ENCODE assay signal across 13 cellular contexts in the genomic region with DNA sequence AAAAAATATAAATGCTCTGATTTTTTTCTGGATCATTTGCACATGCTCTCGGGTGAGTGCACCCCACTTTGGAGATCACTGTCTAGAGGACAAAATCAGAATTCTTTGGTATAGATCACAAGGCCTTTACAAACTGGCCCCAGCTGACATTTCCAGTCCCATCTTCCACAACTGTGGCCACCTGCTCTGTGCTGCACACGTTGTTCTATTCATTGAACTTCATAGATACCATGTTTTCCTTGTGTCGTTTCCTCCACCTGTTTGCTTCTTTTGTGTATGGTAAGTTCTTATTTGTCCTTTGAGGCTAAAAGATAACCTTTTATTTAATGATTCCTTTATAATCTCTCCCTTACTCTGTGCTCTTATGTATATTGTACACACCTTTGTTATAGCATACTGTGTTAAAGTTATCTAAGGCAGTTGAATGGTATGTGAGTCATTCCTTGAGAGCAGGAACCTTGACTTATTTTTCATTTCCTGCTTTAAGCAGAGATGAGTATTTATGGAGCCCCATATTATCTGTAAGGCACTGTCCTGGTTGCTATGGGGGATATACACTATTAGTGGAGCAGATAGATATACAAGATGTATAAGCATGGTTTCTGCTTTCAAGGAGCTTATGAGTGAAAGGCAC. TPM values are rescaled to one million over a fixed set of nuclear protein-coding genes. Genes with fewer than 3 reads are reported as not detected.
DNase-seq lines count a peak whose midpoint lies in the region; ATAC-seq, FAIRE-seq and TF ChIP-seq lines count a peak whose summit lies in the region.
"Had no signal": no experiment of that assay in that cellular context is flagged by ENCODE, and none has a peak within 500 bp of the region (broad histone marks: within the 10 kb centered on the region; RNA-seq: fewer than 3 reads in every experiment).

No MANE protein-coding gene starts in this region.

- no peaks in the 10 kb centered on the region for H3K36me3 Mint-ChIP-seq in activated T-helper 2 cell treated with anti-CD3 and anti-CD28 coated beads, Interferon-gamma antibody, Interleukin-2, Interleukin-4, amounts not matched to agents 10 μg/mL and 5 μg/mL and 100 μg/mL, durations not matched to agents 14 hours and 24 hours and 36 hours (ENCODE audit: low read depth)
- H3K36me3 Mint-ChIP-seq in glutamatergic neuron (ENCODE audit: unreplicated experiment) = no peaks in the 10 kb centered on the region
- H3K36me3 Mint-ChIP-seq: T-cell had no signal

- TF ChIP-seq CTCF in A549 (IDR thresholded peaks at IDR 0.05) (no peak), glutamatergic neuron (IDR thresholded peaks at IDR 0.05; ENCODE audit: partially characterized antibody, unreplicated experiment) (no peak), prostate gland (IDR thresholded peaks at IDR 0.05) (no peak)

- no peaks in the 10 kb centered on the region for H3K27me3 ChIP-seq in prostate gland (replicated peaks; ENCODE audit: insufficient read depth)
- H3K27me3 ChIP-seq: BLaER1, neutrophil had no signal

- DNase-seq in A549 (ENCODE audit: low read depth in 1 of 2, low spot score in 1 of 2) = no peak
- DNase-seq in activated T-helper 2 cell treated with anti-CD3 and anti-CD28 coated beads, Interferon-gamma antibody, Interleukin-2, Interleukin-4, amounts not matched to agents 10 μg/mL and 5 μg/mL and 100 μg/mL, durations not matched to agents 14 hours and 24 hours and 36 hours (ENCODE audit: low spot score) = no peak
- no peak for DNase-seq in NAMALWA (ENCODE audit: low spot score)
- no peak for DNase-seq in glutamatergic neuron
- DNase-seq in prostate gland (ENCODE audit: low spot score) = no peak
- DNase-seq in ureter (ENCODE audit: low spot score) = no peak
- DNase-seq: NCI-H1092 treated with DMSO at 0.1 percent for 48 hours, T-cell had no signal

- TF ChIP-seq POLR2A in A549 (IDR thresholded peaks at IDR 0.05; ENCODE audit: low read length) = no peak
- no peak for TF ChIP-seq POLR2A in prostate gland (IDR thresholded peaks at IDR 0.05)

- H3K36me3 ChIP-seq in prostate gland = no peaks in the 10 kb centered on the region
- H3K36me3 ChIP-seq: BLaER1, gastroesophageal sphincter, neutrophil had no signal

- 54% methylated on average over 3 of the region's 3 CpGs for WGBS in A549 (ENCODE audit: missing lambda C conversion rate)
- 40% methylated on average over 3 of the region's 3 CpGs for WGBS in prostate gland

- ATAC-seq in A549 (peak; percentile 54 to 56; a peak in 4 of 6 replicates), GM19043 (IDR thresholded peaks at IDR 0.05; ENCODE audit: low read depth, unreplicated experiment) (peak; percentile 72), HG03103 (IDR thresholded peaks at IDR 0.05; ENCODE audit: low read depth, unreplicated experiment) (peak; percentile 82)
- ATAC-seq: gastroesophageal sphincter, T-cell had no signal

- POLR2A ChIA-PET in A549 (lab: Yijun Ruan, JAX) = interaction anchor here (1.0 kb wide), 1 partner anchor 12 kb away, joined by 4 read pairs; a partner anchor contains a TSS

- 0 out of 3 replicates have a peak overlapping the region, but pooled peaks have one; percentile 19 for H3K4me2 ChIP-seq in A549
- H3K4me2 ChIP-seq: BLaER1 had no signal

- H3K4me1 ChIP-seq in A549 (peaks cover 9% of the 10 kb centered on the region; the same call in 1 of the 3 replicates), prostate gland (replicated peaks) (no peaks in the 10 kb centered on the region)
- H3K4me1 ChIP-seq: BLaER1, gastroesophageal sphincter had no signal

- H3K27ac ChIP-seq in A549 (no peak overlapping the region), prostate gland (no peak overlapping the region)
- H3K27ac ChIP-seq: BLaER1, gastroesophageal sphincter, neutrophil had no signal

- no peaks in the 10 kb centered on the region for H3K9me3 Mint-ChIP-seq in activated T-helper 2 cell treated with anti-CD3 and anti-CD28 coated beads, Interferon-gamma antibody, Interleukin-2, Interleukin-4, amounts not matched to agents 10 μg/mL and 5 μg/mL and 100 μg/mL, durations not matched to agents 14 hours and 24 hours and 36 hours
- H3K9me3 Mint-ChIP-seq in glutamatergic neuron (ENCODE audit: unreplicated experiment) = no peaks in the 10 kb centered on the region
- H3K9me3 Mint-ChIP-seq: T-cell had no signal

- peaks cover 35% of the 10 kb centered on the region for H3K4me1 Mint-ChIP-seq in activated T-helper 2 cell treated with anti-CD3 and anti-CD28 coated beads, Interferon-gamma antibody, Interleukin-2, Interleukin-4, amounts not matched to agents 10 μg/mL and 5 μg/mL and 100 μg/mL, durations not matched to agents 14 hours and 24 hours and 36 hours (ENCODE audit: low read depth)
- H3K4me1 Mint-ChIP-seq in glutamatergic neuron (ENCODE audit: low read depth, unreplicated experiment) = peaks cover 4% of the 10 kb centered on the region
- H3K4me1 Mint-ChIP-seq: T-cell had no signal

- H3K4me3 ChIP-seq in A549 = no peak overlapping the region
- H3K4me3 ChIP-seq in prostate gland = no peak overlapping the region
- H3K4me3 ChIP-seq: BLaER1, gastroesophageal sphincter had no signal

- H3K27me3 Mint-ChIP-seq in activated T-helper 2 cell treated with anti-CD3 and anti-CD28 coated beads, Interferon-gamma antibody, Interleukin-2, Interleukin-4, amounts not matched to agents 10 μg/mL and 5 μg/mL and 100 μg/mL, durations not matched to agents 14 hours and 24 hours and 36 hours (ENCODE audit: low read depth) = peaks cover 10% of the 10 kb centered on the region
- H3K27me3 Mint-ChIP-seq in glutamatergic neuron (ENCODE audit: unreplicated experiment) = peaks cover 1% of the 10 kb centered on the region

- peak overlapping the region; percentile 18 for H3K27ac Mint-ChIP-seq in activated T-helper 2 cell treated with anti-CD3 and anti-CD28 coated beads, Interferon-gamma antibody, Interleukin-2, Interleukin-4, amounts not matched to agents 10 μg/mL and 5 μg/mL and 100 μg/mL, durations not matched to agents 14 hours and 24 hours and 36 hours
- H3K27ac Mint-ChIP-seq in glutamatergic neuron (ENCODE audit: unreplicated experiment) = no peak overlapping the region
- H3K27ac Mint-ChIP-seq: T-cell had no signal

- TF ChIP-seq EP300 in A549 (IDR thresholded peaks at IDR 0.05) = no peak

- no peaks in the 10 kb centered on the region for H3K9me3 ChIP-seq in A549
- no peaks in the 10 kb centered on the region for H3K9me3 ChIP-seq in prostate gland
- H3K9me3 ChIP-seq: BLaER1, gastroesophageal sphincter, neutrophil had no signal

- intact Hi-C loops in activated T-helper 2 cell treated with anti-CD3 and anti-CD28 coated beads, Interferon-gamma antibody, Interleukin-2, Interleukin-4, amounts not matched to agents 10 μg/mL and 5 μg/mL and 100 μg/mL, durations not matched to agents 14 hours and 24 hours and 36 hours (cut with micrococcal nuclease) = loop anchor here (5.0 kb wide), 2 partner anchors 36 to 136 kb away; no protein-coding TSS in a partner anchor
- intact Hi-C loops in prostate gland (cut with DNase I) = no loop called here

- CTCF ChIA-PET in A549 (lab: Yijun Ruan, JAX) = interaction anchor here (0.7 to 3.0 kb wide), 5 partner anchors 10 to 1546 kb away, joined by 3 to 10 read pairs (median 4); no protein-coding TSS in a partner anchor

- no peak for FAIRE-seq in A549 (lab: Jason Lieb, UNC)

- no peak for TF ChIP-seq RAD21 in A549 (conservative IDR thresholded peaks at IDR 0.05 in 1 of 2, IDR thresholded peaks at IDR 0.05 in 1 of 2)

- H3K4me3 Mint-ChIP-seq in activated T-helper 2 cell treated with anti-CD3 and anti-CD28 coated beads, Interferon-gamma antibody, Interleukin-2, Interleukin-4, amounts not matched to agents 10 μg/mL and 5 μg/mL and 100 μg/mL, durations not matched to agents 14 hours and 24 hours and 36 hours (ENCODE audit: low read depth) = no peak overlapping the region
- no peak overlapping the region for H3K4me3 Mint-ChIP-seq in glutamatergic neuron (ENCODE audit: unreplicated experiment)
- H3K4me3 Mint-ChIP-seq: T-cell had no signal

TF ChIP-seq in A549, 52 proteins besides CTCF, POLR2A, EP300 and RAD21:
- TF ChIP-seq, protein P1, sequence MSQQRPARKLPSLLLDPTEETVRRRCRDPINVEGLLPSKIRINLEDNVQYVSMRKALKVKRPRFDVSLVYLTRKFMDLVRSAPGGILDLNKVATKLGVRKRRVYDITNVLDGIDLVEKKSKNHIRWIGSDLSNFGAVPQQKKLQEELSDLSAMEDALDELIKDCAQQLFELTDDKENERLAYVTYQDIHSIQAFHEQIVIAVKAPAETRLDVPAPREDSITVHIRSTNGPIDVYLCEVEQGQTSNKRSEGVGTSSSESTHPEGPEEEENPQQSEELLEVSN (IDR thresholded peaks at IDR 0.05; ENCODE audit: borderline replicate concordance, low read depth) = no peak
- TF ChIP-seq, protein P2, sequence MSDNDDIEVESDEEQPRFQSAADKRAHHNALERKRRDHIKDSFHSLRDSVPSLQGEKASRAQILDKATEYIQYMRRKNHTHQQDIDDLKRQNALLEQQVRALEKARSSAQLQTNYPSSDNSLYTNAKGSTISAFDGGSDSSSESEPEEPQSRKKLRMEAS (IDR thresholded peaks at IDR 0.05) = no peak
- no peak for TF ChIP-seq FOSL2 (IDR thresholded peaks at IDR 0.05)
- 0 out of 2 replicates have a peak, but pooled peaks have one; percentile 15 for TF ChIP-seq FOSL2 (CRISPR knock-in tag; IDR thresholded peaks at IDR 0.05)
TF ChIP-seq in A549: peak in this region for 1.

RNA-seq across cellular contexts. Expression of a gene that starts 12.0 kb away (rescaled TPM):
- polyA plus RNA-seq in A549 (2011; rRNA removed) = 9.6 and 10.0 TPM in 2 replicates
- polyA plus RNA-seq in A549 (2012; cell fraction: cytosol; rRNA removed) = 2.6 and 2.8 TPM in 2 replicates
- 1.4 and 1.5 TPM in 2 replicates for polyA plus RNA-seq in A549 (2012; cell fraction: nucleus; rRNA removed)
- polyA plus RNA-seq in A549 (2017; fragmentation: RNase III; extraction: RNeasy Plus Mini Kit Qiagen cat#74134 plus additional on column Dnase treatment) = 7.0 to 10.6 TPM (median 7.8 TPM) in 3 replicates
- polyA minus RNA-seq in A549 (2011; rRNA and poly(A)+ RNA removed) = 7.3 and 10.2 TPM in 2 replicates
- 5.8 and 6.7 TPM in 2 replicates for total RNA-seq in activated T-helper 2 cell treated with anti-CD3 and anti-CD28 coated beads, Interferon-gamma antibody, Interleukin-2, Interleukin-4, amounts not matched to agents 10 μg/mL and 5 μg/mL and 100 μg/mL, durations not matched to agents 14 hours and 24 hours and 36 hours
- total RNA-seq in glutamatergic neuron (ENCODE audit: unreplicated experiment) = 14.3 TPM
- 10 to 100 TPM; 17.9 to 32.3 TPM for total RNA-seq in prostate gland
- 20.7 TPM for total RNA-seq in ureter

RNA-seq across cellular contexts. Expression of a gene that starts 30.2 kb away (rescaled TPM):
- polyA plus RNA-seq in A549 (2011; rRNA removed) (47.1 and 56.7 TPM in 2 replicates), A549 (2017; fragmentation: RNase III; extraction: RNeasy Plus Mini Kit Qiagen cat#74134 plus additional on column Dnase treatment) (17.3 to 18.3 TPM (median 17.8 TPM) in 3 replicates)
- polyA plus RNA-seq in A549 (2012; cell fraction: cytosol; rRNA removed) = 4.0 and 4.7 TPM in 2 replicates
- polyA plus RNA-seq in A549 (2012; cell fraction: nucleus; rRNA removed) = 5.9 and 8.2 TPM in 2 replicates
- polyA minus RNA-seq in A549 (2011; rRNA and poly(A)+ RNA removed) = 23.7 and 24.1 TPM in 2 replicates
- 24.4 and 26.1 TPM in 2 replicates for total RNA-seq in activated T-helper 2 cell treated with anti-CD3 and anti-CD28 coated beads, Interferon-gamma antibody, Interleukin-2, Interleukin-4, amounts not matched to agents 10 μg/mL and 5 μg/mL and 100 μg/mL, durations not matched to agents 14 hours and 24 hours and 36 hours
- total RNA-seq in glutamatergic neuron (ENCODE audit: unreplicated experiment) (0.49 TPM), prostate gland (1 to 10 TPM; 6.0 to 8.1 TPM), ureter (6.0 TPM)
